ENCODE assay signal across 8 cellular contexts in the genomic region with DNA sequence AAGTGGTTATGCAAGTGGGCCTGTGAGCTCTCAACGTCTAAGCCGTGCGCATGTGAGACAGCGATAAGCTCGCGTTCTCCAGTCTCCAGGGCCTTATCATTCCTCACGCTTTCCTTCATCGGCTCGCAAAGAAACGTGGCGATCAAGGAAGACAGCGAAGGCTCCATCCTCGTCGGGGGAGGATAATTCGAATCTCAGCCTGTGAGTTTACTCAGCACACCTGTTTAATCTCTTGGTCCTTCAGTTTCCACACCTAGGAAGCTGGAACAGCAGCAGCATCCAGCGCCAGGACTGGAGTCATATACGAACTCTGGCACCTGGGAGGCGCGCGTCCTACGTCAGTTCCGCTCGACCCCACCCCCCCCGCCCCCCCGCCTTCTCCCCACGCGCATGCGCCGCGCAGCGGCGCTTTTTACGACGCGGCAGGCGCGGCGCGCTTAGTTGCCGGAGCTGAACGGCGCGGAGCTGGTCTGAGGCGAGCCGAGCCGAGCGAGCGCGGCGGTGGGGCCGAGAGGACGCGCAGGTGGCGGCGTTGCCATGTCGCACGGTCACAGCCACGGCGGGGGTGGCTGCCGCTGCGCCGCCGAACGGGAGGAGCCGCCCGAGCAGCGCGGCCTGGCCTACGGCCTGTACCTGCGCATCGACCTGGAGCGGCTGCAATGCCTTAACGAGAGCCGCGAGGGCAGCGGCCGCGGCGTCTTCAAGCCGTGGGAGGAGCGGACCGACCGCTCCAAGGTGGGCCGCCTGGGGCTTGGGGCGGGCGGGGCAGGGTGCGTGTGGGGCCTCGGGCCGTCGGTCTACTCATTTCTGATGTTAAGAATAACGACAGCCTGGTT. TPM values are rescaled to one million over a fixed set of nuclear protein-coding genes. Genes with fewer than 3 reads are reported as not detected.
DNase-seq lines count a peak whose midpoint lies in the region; ATAC-seq, FAIRE-seq and TF ChIP-seq lines count a peak whose summit lies in the region.

Gene PITHD1, plus strand, starts transcription at position 440 of the 836 bp plus-strand sequence. Its CDS starts 98 bp downstream, at position 538.

- H3K27me3 ChIP-seq in astrocyte (ENCODE audit: insufficient read depth, low read length) (no peaks in the 10 kb centered on the region), hepatocyte (no peaks in the 10 kb centered on the region)

- H3K9me3 ChIP-seq in astrocyte (ENCODE audit: insufficient read depth, low read depth, low read length) (no peaks in the 10 kb centered on the region), hepatocyte (ENCODE audit: low read depth) (no peaks in the 10 kb centered on the region)

- peak; percentile 76 for ATAC-seq in HG02973 (IDR thresholded peaks at IDR 0.05; ENCODE audit: unreplicated experiment)
- no peak for ATAC-seq in GM21786 (IDR thresholded peaks at IDR 0.05; ENCODE audit: unreplicated experiment)

- under 1% methylated on average over 79 of the region's 91 CpGs for WGBS in hepatocyte (ENCODE audit: low lambda C conversion rate, missing lambda C conversion rate)

- H3K4me1 ChIP-seq in astrocyte (ENCODE audit: insufficient read depth, low read length) (peaks cover 17% of the 10 kb centered on the region), hepatocyte (ENCODE audit: insufficient read depth) (peaks cover 17% of the 10 kb centered on the region)

- H2AFZ ChIP-seq in astrocyte (ENCODE audit: low read depth, low read length): peak within 1 kb of the TSS; percentile 93
- H2AFZ ChIP-seq in hepatocyte: peak within 1 kb of the TSS; percentile 70

- FAIRE-seq in astrocyte (lab: Jason Lieb, UNC): no peak

- H3K36me3 ChIP-seq in astrocyte (ENCODE audit: insufficient read depth, low read length): no peaks in the 10 kb centered on the region
- no peaks in the 10 kb centered on the region for H3K36me3 ChIP-seq in hepatocyte (replicated peaks; ENCODE audit: insufficient read depth, low read depth)

- peak; percentile 97 for DNase-seq in GM13977 (ENCODE audit: low spot score)
- DNase-seq in NCI-H2081 treated with DMSO at 0.1 percent for 48 hours (lab: John Stamatoyannopoulos, UW): peak; percentile 68
- peak; percentile 70 for DNase-seq in T-helper 9 cell
- peak; percentile 71 for DNase-seq in astrocyte (ENCODE audit: low read depth)
- DNase-seq in hepatocyte (ENCODE audit: low spot score): peak; percentile 95
- peak; percentile 88 for DNase-seq in retina

- peaks cover 14% of the 10 kb centered on the region for H3K4me1 Mint-ChIP-seq in astrocyte (ENCODE audit: low read depth, unreplicated experiment)

- H3K9me3 Mint-ChIP-seq in astrocyte (ENCODE audit: unreplicated experiment): no peaks in the 10 kb centered on the region

- H3K27me3 Mint-ChIP-seq in astrocyte (ENCODE audit: low read depth, unreplicated experiment): no peaks in the 10 kb centered on the region

- H3K79me2 ChIP-seq in astrocyte (ENCODE audit: insufficient read depth, low read length) (peaks cover 43% of the 10 kb centered on the region), hepatocyte (peaks cover 69% of the 10 kb centered on the region)

- TF ChIP-seq CTCF in GM13977 (IDR thresholded peaks at IDR 0.05; ENCODE audit: extremely low read depth, insufficient read depth, missing control alignments): no peak
- no peak for TF ChIP-seq CTCF in astrocyte (IDR thresholded peaks at IDR 0.05; ENCODE audit: insufficient read depth, low read depth, low read length)
- TF ChIP-seq CTCF in hepatocyte (IDR thresholded peaks at IDR 0.05; ENCODE audit: poor library complexity): no peak

- H3K27ac Mint-ChIP-seq in astrocyte (ENCODE audit: unreplicated experiment): peak within 1 kb of the TSS; percentile 93

- H3K9ac ChIP-seq in astrocyte (ENCODE audit: low read length): peak within 1 kb of the TSS; percentile 89

- H3K4me3 Mint-ChIP-seq in astrocyte (ENCODE audit: unreplicated experiment): peak within 1 kb of the TSS; percentile 92

- H4K20me1 ChIP-seq in astrocyte (ENCODE audit: insufficient read depth, low read length) (peaks cover 15% of the 10 kb centered on the region), hepatocyte (ENCODE audit: insufficient read depth, poor library complexity, severe bottlenecking) (peaks cover 7% of the 10 kb centered on the region)

- H3K27ac ChIP-seq in astrocyte (ENCODE audit: low read depth, low read length) (peak within 1 kb of the TSS; percentile 89), hepatocyte (peak within 1 kb of the TSS; percentile 94)

- H3K4me3 ChIP-seq in astrocyte (ENCODE audit: insufficient read depth, low read depth, low read length) (peak within 1 kb of the TSS; percentile 90), hepatocyte (peak within 1 kb of the TSS; percentile 79)

- peaks cover 2% of the 10 kb centered on the region for H3K36me3 Mint-ChIP-seq in astrocyte (ENCODE audit: low read depth, unreplicated experiment)

- in situ Hi-C loops in GM13977 (cut with MboI; ENCODE audit: low pct_unique_long_range_greater_than_20kb, low sequenced_read_pairs, unreplicated experiment): no loop called here

- no peaks in the 10 kb centered on the region for H3K9me2 ChIP-seq in hepatocyte (replicated peaks; ENCODE audit: insufficient read depth)

- H3K4me2 ChIP-seq in astrocyte (ENCODE audit: low read length) (peak within 1 kb of the TSS; percentile 95), hepatocyte (peak within 1 kb of the TSS; percentile 99)

RNA-seq across cellular contexts. Expression of gene PITHD1, which starts in this region (rescaled TPM):
- 33.7 and 37.3 TPM in 2 replicates for total RNA-seq in astrocyte
- total RNA-seq in hepatocyte: 45.1 and 49.4 TPM in 2 replicates
- polyA plus RNA-seq in hepatocyte: 28.4 and 29.3 TPM in 2 replicates
